In the genomic region with DNA sequence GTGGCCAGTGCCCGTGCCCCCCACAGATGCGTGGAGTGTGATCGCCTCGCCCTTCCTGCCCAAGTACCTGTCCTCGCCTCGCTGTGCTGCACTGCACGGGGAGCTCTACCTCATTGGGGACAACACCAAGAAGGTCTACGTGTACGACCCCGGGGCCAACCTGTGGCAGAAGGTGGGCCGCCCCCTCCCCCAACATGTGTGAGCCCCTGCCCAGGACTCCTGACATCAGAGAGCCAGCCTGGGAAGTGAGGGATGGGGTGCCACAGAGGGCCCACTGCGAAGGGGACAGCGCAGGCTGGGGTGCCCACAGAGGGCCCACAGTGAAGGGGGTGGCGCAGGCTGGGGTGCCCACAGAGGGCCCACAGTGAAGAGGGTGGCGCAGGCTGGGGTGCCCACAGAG, we compare ENCODE assay signal across 27 cellular contexts. TPM values are rescaled to one million over a fixed set of nuclear protein-coding genes. Genes with fewer than 3 reads are reported as not detected.
DNase-seq lines count a peak whose midpoint lies in the region; ATAC-seq, FAIRE-seq and TF ChIP-seq lines count a peak whose summit lies in the region.
"Had no signal": no experiment of that assay in that cellular context is flagged by ENCODE, and none has a peak within 500 bp of the region (broad histone marks: within the 10 kb centered on the region; RNA-seq: fewer than 3 reads in every experiment).

No MANE protein-coding gene starts in this region.

- no peaks in the 10 kb centered on the region for H3K9me3 Mint-ChIP-seq in activated naive CD8-positive, alpha-beta T cell treated with anti-CD3 and anti-CD28 coated beads, Interleukin-2, amount 50 U/mL, for 24 hours
- H3K9me3 Mint-ChIP-seq: CD4-positive, alpha-beta T cell; H9; HFFc6 had no signal

- CTCF ChIA-PET in HepG2 (lab: Yijun Ruan, JAX; ENCODE audit: low intra/inter-chr PET ratio, low total read pairs), result no interaction called here

- ATAC-seq in HepG2, result no peak
- no peak for ATAC-seq in right lobe of liver
- no peak for ATAC-seq in gastrocnemius medialis
- ATAC-seq in activated naive CD8-positive, alpha-beta T cell treated with anti-CD3 and anti-CD28 coated beads, Interleukin-2, amount 50 U/mL, for 24 hours, result no peak
- ATAC-seq: A549, GM12878 had no signal

- no peak overlapping the region for H3K14ac ChIP-seq in neuronal stem cell (ENCODE audit: low read length)

- peak overlapping the region; percentile 41 for H2BK12ac ChIP-seq in neuronal stem cell (ENCODE audit: low read length)

- H3K27ac Mint-ChIP-seq in activated naive CD8-positive, alpha-beta T cell treated with anti-CD3 and anti-CD28 coated beads, Interleukin-2, amount 50 U/mL, for 24 hours, result no peak overlapping the region
- H3K27ac Mint-ChIP-seq: CD4-positive, alpha-beta T cell; CD8-positive, alpha-beta memory T cell; H9; HFFc6 had no signal

- TF ChIP-seq RAD21 in HepG2 (CRISPR knock-in tag; IDR thresholded peaks at IDR 0.05), result no peak

- H3K4me3 ChIP-seq in HepG2 (replicated peaks in 1 of 3; ENCODE audit: insufficient read depth in 1 of 3, low read depth in 2 of 3, low read length in 3 of 3) (no peak overlapping the region), right lobe of liver (no peak overlapping the region), neuronal stem cell (ENCODE audit: low read length in 2 of 2) (no peak overlapping the region), gastrocnemius medialis (no peak overlapping the region)
- H3K4me3 ChIP-seq: A549; BLaER1 treated with 17β-estradiol and CSF1 and Interleukin-3, amounts not matched to agents 10 nM and 100 nM; GM12878; GM23248 had no signal

- no peak for TF ChIP-seq POLR2A in HepG2 (IDR thresholded peaks at IDR 0.05; ENCODE audit: insufficient read depth in 1 of 2, low read depth in 2 of 2, low read length in 2 of 2)
- TF ChIP-seq POLR2A in right lobe of liver (IDR thresholded peaks at IDR 0.05), result no peak
- TF ChIP-seq POLR2A in gastrocnemius medialis (IDR thresholded peaks at IDR 0.05), result no peak

- peaks cover 1% of the 10 kb centered on the region for H3K79me1 ChIP-seq in neuronal stem cell (ENCODE audit: low read depth, low read length)

- 0 out of 2 replicates have a peak, but pooled peaks cover 21% of the 10 kb centered on the region for H3K4me1 ChIP-seq in HepG2 (ENCODE audit: insufficient read depth, low read length)
- no peaks in the 10 kb centered on the region for H3K4me1 ChIP-seq in right lobe of liver
- H3K4me1 ChIP-seq in neuronal stem cell (ENCODE audit: control insufficient read depth in 2 of 2, insufficient read depth in 1 of 2, low read depth in 1 of 2, low read length in 2 of 2), result peaks cover 0 to 8% of the 10 kb centered on the region in 2 donors
- peaks cover 30 to 31% of the 10 kb centered on the region in 2 donors for H3K4me1 ChIP-seq in gastrocnemius medialis
- H3K4me1 ChIP-seq: BE2C had no signal

- no peak overlapping the region for H4K91ac ChIP-seq in neuronal stem cell (ENCODE audit: low read depth, low read length, poor library complexity)

- BruUV-seq in HepG2 (replicated peaks; lab: Mats Ljungman, UMichigan), result no TSS peak

- no peaks in the 10 kb centered on the region for H3K79me2 ChIP-seq in HepG2 (ENCODE audit: insufficient read depth, low read length)

- H2AFZ ChIP-seq in HepG2 (ENCODE audit: low read length) (no peak overlapping the region), neuronal stem cell (ENCODE audit: low read length) (no peak overlapping the region)
- H2AFZ ChIP-seq: GM23248 had no signal

- no peak overlapping the region for H3K4me3 Mint-ChIP-seq in activated naive CD8-positive, alpha-beta T cell treated with anti-CD3 and anti-CD28 coated beads, Interleukin-2, amount 50 U/mL, for 24 hours
- H3K4me3 Mint-ChIP-seq: CD14-positive monocyte; CD4-positive, alpha-beta T cell; CD8-positive, alpha-beta memory T cell; H9; HFFc6 had no signal

- peaks cover 27 to 58% of the 10 kb centered on the region in 2 experiments for H3K27me3 ChIP-seq in HepG2 (ENCODE audit: control insufficient read depth in 1 of 2, insufficient read depth in 2 of 2, low read length in 2 of 2)
- no peaks in the 10 kb centered on the region for H3K27me3 ChIP-seq in right lobe of liver
- peaks cover 0 to 9% (median 0%) of the 10 kb centered on the region in 3 experiments for H3K27me3 ChIP-seq in neuronal stem cell (ENCODE audit: control insufficient read depth in 3 of 3, insufficient read depth in 3 of 3, low read depth in 1 of 3, low read length in 3 of 3)
- no peaks in the 10 kb centered on the region for H3K27me3 ChIP-seq in gastrocnemius medialis
- H3K27me3 ChIP-seq: BE2C; BLaER1 treated with 17β-estradiol and CSF1 and Interleukin-3, amounts not matched to agents 10 nM and 100 nM had no signal

- H4K20me1 ChIP-seq in HepG2 (ENCODE audit: insufficient read depth, low read length), result no peaks in the 10 kb centered on the region

- FAIRE-seq in HepG2 (lab: Jason Lieb, UNC), result no peak
- FAIRE-seq: A549, D721Med, GM12878, GM19239 had no signal

- H2BK120ac ChIP-seq in neuronal stem cell (ENCODE audit: low read depth, low read length), result no peak overlapping the region

- intact Hi-C loops in HepG2 (cut with micrococcal nuclease; ENCODE audit: unreplicated experiment) (no loop called here), right lobe of liver (cut with DNase I) (no loop called here), gastrocnemius medialis (cut with DNase I; ENCODE audit: low total_unique reads) (no loop called here)

- WGBS in HepG2 (ENCODE audit: low lambda C conversion rate), result 55% methylated on average over 15 of the region's 15 CpGs
- no CpG with 5 or more reads among the region's 15 CpGs for WGBS in right lobe of liver (ENCODE audit: insufficient coverage, low coverage, low lambda C conversion rate, missing lambda C conversion rate)
- WGBS in neuronal stem cell (ENCODE audit: extremely low coverage in 2 of 2, insufficient read length in 2 of 2, insufficient replicate concordance in 1 of 2), 2 donors, result no CpG with 5 or more reads among the region's 15 CpGs

- H4K8ac ChIP-seq in neuronal stem cell (ENCODE audit: low read depth, low read length), result no peak overlapping the region

- no peaks in the 10 kb centered on the region for H3K27me3 Mint-ChIP-seq in activated naive CD8-positive, alpha-beta T cell treated with anti-CD3 and anti-CD28 coated beads, Interleukin-2, amount 50 U/mL, for 24 hours
- H3K27me3 Mint-ChIP-seq: CD4-positive, alpha-beta T cell; CD8-positive, alpha-beta memory T cell had no signal

- POLR2A ChIA-PET in HepG2 (lab: Yijun Ruan, JAX), result no interaction called here

- H3K23ac ChIP-seq in neuronal stem cell (ENCODE audit: low read depth, low read length, poor library complexity), result no peak overlapping the region

- no peaks in the 10 kb centered on the region for H3K36me3 Mint-ChIP-seq in activated naive CD8-positive, alpha-beta T cell treated with anti-CD3 and anti-CD28 coated beads, Interleukin-2, amount 50 U/mL, for 24 hours (ENCODE audit: low read depth)
- H3K36me3 Mint-ChIP-seq: CD14-positive monocyte; CD8-positive, alpha-beta memory T cell had no signal

- peak overlapping the region; percentile 98 for H2AK5ac ChIP-seq in neuronal stem cell (ENCODE audit: low read depth, low read length)

- no peak overlapping the region for H3K27ac ChIP-seq in HepG2 (ENCODE audit: extremely low read length, insufficient read depth, low read length)
- H3K27ac ChIP-seq in right lobe of liver, result no peak overlapping the region
- no peak overlapping the region for H3K27ac ChIP-seq in neuronal stem cell (replicated peaks; ENCODE audit: low read length)
- H3K27ac ChIP-seq in gastrocnemius medialis, result peak overlapping the region; percentile 74 to 100 (median 98)
- H3K27ac ChIP-seq: A549; BLaER1 treated with 17β-estradiol and CSF1 and Interleukin-3, amounts not matched to agents 10 nM and 100 nM; GM23248 had no signal

- no peak overlapping the region for H2BK5ac ChIP-seq in neuronal stem cell (ENCODE audit: low read length)

- TF ChIP-seq EP300 in HepG2 (IDR thresholded peaks at IDR 0.05; ENCODE audit: low read depth in 2 of 2, low read length in 2 of 2) (no peak), HepG2 (CRISPR knock-in tag; IDR thresholded peaks at IDR 0.05; ENCODE audit: borderline replicate concordance) (no peak)

- DNase-seq in HepG2 (ENCODE audit: low spot score) (no peak), right lobe of liver (no peak), neuronal stem cell (ENCODE audit: low spot score) (no peak), gastrocnemius medialis (no peak), NCI-H526 treated with DMSO at 0.1 percent for 48 hours (lab: John Stamatoyannopoulos, UW) (no peak), SW480 (ENCODE audit: low spot score) (no peak)
- DNase-seq in activated naive CD8-positive, alpha-beta T cell treated with anti-CD3 and anti-CD28 coated beads, Interleukin-2, amount 50 U/mL, for 24 hours, result no peak
- DNase-seq: 8988T; ACHN; AML-193; BE2C; CD4-positive, alpha-beta T cell; CD8-positive, alpha-beta memory T cell; DMS 273 treated with DMSO at 0.1 percent for 48 hours; DMS79; EL; GDM1; GM23248; H9; HFFc6 had no signal

- no peak overlapping the region for H3K4me2 ChIP-seq in HepG2 (ENCODE audit: low read depth, low read length)
- no peak overlapping the region for H3K4me2 ChIP-seq in neuronal stem cell (ENCODE audit: insufficient read depth, low read length, poor library complexity, severe bottlenecking)
- H3K4me2 ChIP-seq: A549; BLaER1 treated with 17β-estradiol and CSF1 and Interleukin-3, amounts not matched to agents 10 nM and 100 nM had no signal

- H3K9me3 ChIP-seq in HepG2 (ENCODE audit: low read length), result no peaks in the 10 kb centered on the region
- H3K9me3 ChIP-seq in right lobe of liver, result no peaks in the 10 kb centered on the region
- peaks cover 0 to 2% of the 10 kb centered on the region in 2 donors for H3K9me3 ChIP-seq in neuronal stem cell (replicated peaks in 1 of 2; ENCODE audit: control insufficient read depth in 2 of 2, insufficient read depth in 1 of 2, low read depth in 1 of 2, low read length in 2 of 2)
- no peaks in the 10 kb centered on the region for H3K9me3 ChIP-seq in gastrocnemius medialis
- H3K9me3 ChIP-seq: A549, BE2C had no signal

- no peaks in the 10 kb centered on the region for H3K4me1 Mint-ChIP-seq in activated naive CD8-positive, alpha-beta T cell treated with anti-CD3 and anti-CD28 coated beads, Interleukin-2, amount 50 U/mL, for 24 hours
- H3K4me1 Mint-ChIP-seq: CD8-positive, alpha-beta memory T cell had no signal

- peak overlapping the region; percentile 97 for H2BK15ac ChIP-seq in neuronal stem cell (ENCODE audit: low read length)

- peak overlapping the region; percentile 71 for H3K18ac ChIP-seq in neuronal stem cell (ENCODE audit: low read length)

- H3K9ac ChIP-seq in HepG2 (ENCODE audit: insufficient read depth, low read depth, low read length) (no peak overlapping the region), neuronal stem cell (ENCODE audit: low read depth, low read length, poor library complexity) (no peak overlapping the region)
- H3K9ac ChIP-seq: BLaER1 treated with 17β-estradiol and CSF1 and Interleukin-3, amounts not matched to agents 10 nM and 100 nM; GM23248 had no signal

- H3K4ac ChIP-seq in neuronal stem cell (ENCODE audit: low read length), result peak overlapping the region; percentile 53

- TF ChIP-seq CTCF in HepG2 (CRISPR knock-in tag; IDR thresholded peaks at IDR 0.05), result no peak
- TF ChIP-seq CTCF in right lobe of liver (IDR thresholded peaks at IDR 0.05), result no peak
- no peak for TF ChIP-seq CTCF in gastrocnemius medialis (IDR thresholded peaks at IDR 0.05 in 4 of 5, conservative IDR thresholded peaks at IDR 0.05 in 1 of 5)

- in situ Hi-C loops in HepG2 (cut with HindIII; ENCODE audit: extremely low pct_ligation_motif_present, low pct_unique_long_range_greater_than_20kb), result no loop called here
- in situ Hi-C loops in gastrocnemius medialis (cut with MboI; ENCODE audit: low sequenced_read_pairs in 4 of 4), result no loop called here

- H3K36me3 ChIP-seq in HepG2 (replicated peaks in 1 of 2; ENCODE audit: control insufficient read depth in 1 of 2, insufficient read depth in 2 of 2, low read length in 2 of 2), result no peaks in the 10 kb centered on the region
- H3K36me3 ChIP-seq in right lobe of liver, result no peaks in the 10 kb centered on the region
- H3K36me3 ChIP-seq in neuronal stem cell (replicated peaks in 1 of 2; ENCODE audit: control insufficient read depth in 2 of 2, insufficient read depth in 2 of 2, low read length in 2 of 2), result no peaks in the 10 kb centered on the region
- H3K36me3 ChIP-seq in gastrocnemius medialis, result peaks cover 0 to 36% of the 10 kb centered on the region in 2 donors
- H3K36me3 ChIP-seq: BE2C; BLaER1 treated with 17β-estradiol and CSF1 and Interleukin-3, amounts not matched to agents 10 nM and 100 nM had no signal

RNA-seq across cellular contexts. Expression of a gene that starts 9.8 kb away (rescaled TPM):
- total RNA-seq in HepG2 (2016; rRNA removed; fragmentation: Illumina TruSeq; extraction: Trizol), result not detected in 2 replicates
- not detected in 2 replicates for total RNA-seq in HepG2 (2016; cell fraction: cytosol; rRNA removed; fragmentation: Illumina TruSeq; extraction: Trizol; ENCODE audit: low read depth)
- not detected in 2 replicates for total RNA-seq in HepG2 (2016; cell fraction: insoluble cytoplasmic fraction; rRNA removed; fragmentation: Illumina TruSeq; extraction: Trizol)
- total RNA-seq in HepG2 (2016; cell fraction: membrane; rRNA removed; fragmentation: Illumina TruSeq; extraction: Trizol), result not detected in 2 replicates
- total RNA-seq in HepG2 (2016; cell fraction: nucleus; rRNA removed; fragmentation: Illumina TruSeq; extraction: Trizol), result not detected in 2 replicates
- 0.05 and 0.09 TPM in 2 replicates for polyA plus RNA-seq in HepG2 (2011; rRNA removed)
- polyA plus RNA-seq in HepG2 (2011; cell fraction: cytosol; rRNA removed), result 0.06 TPM in 1 of 2 replicates, not detected in the other
- polyA plus RNA-seq in HepG2 (2011; cell fraction: nucleus; rRNA removed), result 0.05 and 0.31 TPM in 2 replicates
- 0.28 TPM in 1 of 2 replicates, not detected in the other for polyA plus RNA-seq in HepG2 (2012)
- polyA plus RNA-seq in HepG2 (2016; cell fraction: cytosol; fragmentation: Illumina TruSeq; extraction: Trizol; ENCODE audit: low read depth), result not detected in 2 replicates
- polyA plus RNA-seq in HepG2 (2016; cell fraction: insoluble cytoplasmic fraction; fragmentation: Illumina TruSeq; extraction: Trizol; ENCODE audit: low read depth), result not detected in 2 replicates
- not detected in 2 replicates for polyA plus RNA-seq in HepG2 (2016; cell fraction: membrane; fragmentation: Illumina TruSeq; extraction: Trizol; ENCODE audit: low read depth)
- not detected in 2 replicates for polyA plus RNA-seq in HepG2 (2016; cell fraction: nucleus; fragmentation: Illumina TruSeq; extraction: Trizol; ENCODE audit: insufficient read depth, low read depth)
- polyA minus RNA-seq in HepG2 (2011; rRNA and poly(A)+ RNA removed; ENCODE audit: low replicate concordance), result 0.22 and 1.4 TPM in 2 replicates
- polyA minus RNA-seq in HepG2 (2011; cell fraction: cytosol; rRNA and poly(A)+ RNA removed), result not detected in 2 replicates
- 0.13 TPM in 1 of 2 replicates, not detected in the other for polyA minus RNA-seq in HepG2 (2011; cell fraction: nucleus; rRNA and poly(A)+ RNA removed)
- total RNA-seq in right lobe of liver, result 1 to 10 TPM in 1 of 6 experiments, under 1 TPM in 2, not detected in 3; 0.27 to 1.4 (median 0.31) TPM
- 0.43 TPM for polyA plus RNA-seq in neuronal stem cell (2013, experiment 1 of 2)
- 0.37 TPM for polyA plus RNA-seq in neuronal stem cell (2013, experiment 2 of 2)
- total RNA-seq in gastrocnemius medialis, result 1 to 10 TPM in 2 of 4 donors, under 1 TPM in 2; 0.46 to 3.3 (median 1.3) TPM
- total RNA-seq: CD4-positive, alpha-beta T cell; GM12878 had no signal
- polyA plus RNA-seq: CD14-positive monocyte; CD8-positive, alpha-beta memory T cell; GM12878 had no signal

RNA-seq across cellular contexts. Expression of a gene that starts 10.5 kb away (rescaled TPM):
- not detected in 2 replicates for total RNA-seq in HepG2 (2016; rRNA removed; fragmentation: Illumina TruSeq; extraction: Trizol)
- total RNA-seq in HepG2 (2016; cell fraction: cytosol; rRNA removed; fragmentation: Illumina TruSeq; extraction: Trizol; ENCODE audit: low read depth), result not detected in 2 replicates
- not detected in 2 replicates for total RNA-seq in HepG2 (2016; cell fraction: insoluble cytoplasmic fraction; rRNA removed; fragmentation: Illumina TruSeq; extraction: Trizol)
- not detected in 2 replicates for total RNA-seq in HepG2 (2016; cell fraction: membrane; rRNA removed; fragmentation: Illumina TruSeq; extraction: Trizol)
- total RNA-seq in HepG2 (2016; cell fraction: nucleus; rRNA removed; fragmentation: Illumina TruSeq; extraction: Trizol), result not detected in 2 replicates
- 0.05 and 0.07 TPM in 2 replicates for polyA plus RNA-seq in HepG2 (2011; rRNA removed)
- 0.03 and 0.05 TPM in 2 replicates for polyA plus RNA-seq in HepG2 (2011; cell fraction: cytosol; rRNA removed)
- 0.35 and 0.38 TPM in 2 replicates for polyA plus RNA-seq in HepG2 (2011; cell fraction: nucleus; rRNA removed)
- polyA plus RNA-seq in HepG2 (2012), result not detected in 2 replicates
- polyA plus RNA-seq in HepG2 (2016; cell fraction: cytosol; fragmentation: Illumina TruSeq; extraction: Trizol; ENCODE audit: low read depth), result not detected in 2 replicates
- polyA plus RNA-seq in HepG2 (2016; cell fraction: insoluble cytoplasmic fraction; fragmentation: Illumina TruSeq; extraction: Trizol; ENCODE audit: low read depth), result not detected in 2 replicates
- not detected in 2 replicates for polyA plus RNA-seq in HepG2 (2016; cell fraction: membrane; fragmentation: Illumina TruSeq; extraction: Trizol; ENCODE audit: low read depth)
- polyA plus RNA-seq in HepG2 (2016; cell fraction: nucleus; fragmentation: Illumina TruSeq; extraction: Trizol; ENCODE audit: insufficient read depth, low read depth), result not detected in 2 replicates
- 0.23 and 0.42 TPM in 2 replicates for polyA minus RNA-seq in HepG2 (2011; rRNA and poly(A)+ RNA removed; ENCODE audit: low replicate concordance)
- not detected in 2 replicates for polyA minus RNA-seq in HepG2 (2011; cell fraction: cytosol; rRNA and poly(A)+ RNA removed)
- polyA minus RNA-seq in HepG2 (2011; cell fraction: nucleus; rRNA and poly(A)+ RNA removed), result 0.12 and 0.39 TPM in 2 replicates
- total RNA-seq in right lobe of liver, result under 1 TPM in 4 of 6 experiments, not detected in 2; 0.04 to 0.19 (median 0.11) TPM
- 0.06 TPM for polyA plus RNA-seq in neuronal stem cell (2013, experiment 1 of 2)
- 0.07 TPM for polyA plus RNA-seq in neuronal stem cell (2013, experiment 2 of 2)
- 100 to 1,000 TPM in 3 of 4 donors, 10 to 100 TPM in 1; 37.9 to 224 (median 142) TPM for total RNA-seq in gastrocnemius medialis
- total RNA-seq: CD4-positive, alpha-beta T cell; CD8-positive, alpha-beta memory T cell; GM12878; H4; H9 had no signal
- polyA plus RNA-seq: CD8-positive, alpha-beta memory T cell had no signal

RNA-seq across cellular contexts. Expression of a gene that starts 48.8 kb away (rescaled TPM):
- total RNA-seq in HepG2 (2016; rRNA removed; fragmentation: Illumina TruSeq; extraction: Trizol) (0.35 and 0.80 TPM in 2 replicates), right lobe of liver (1 to 10 TPM in 1 of 6 experiments, under 1 TPM in 5; 0.11 to 1.1 (median 0.50) TPM), gastrocnemius medialis (under 1 TPM in 1 of 4 donors, not detected in 3; 0.11 TPM)
- total RNA-seq in HepG2 (2016; cell fraction: cytosol; rRNA removed; fragmentation: Illumina TruSeq; extraction: Trizol; ENCODE audit: low read depth), result 0.09 TPM in 1 of 2 replicates, not detected in the other
- 0.51 and 1.2 TPM in 2 replicates for total RNA-seq in HepG2 (2016; cell fraction: insoluble cytoplasmic fraction; rRNA removed; fragmentation: Illumina TruSeq; extraction: Trizol)
- total RNA-seq in HepG2 (2016; cell fraction: membrane; rRNA removed; fragmentation: Illumina TruSeq; extraction: Trizol), result 0.34 and 0.38 TPM in 2 replicates
- 0.47 and 0.62 TPM in 2 replicates for total RNA-seq in HepG2 (2016; cell fraction: nucleus; rRNA removed; fragmentation: Illumina TruSeq; extraction: Trizol)
- polyA plus RNA-seq in HepG2 (2011; rRNA removed), result 0.42 and 0.45 TPM in 2 replicates
- 0.29 and 0.58 TPM in 2 replicates for polyA plus RNA-seq in HepG2 (2011; cell fraction: cytosol; rRNA removed)
- 2.1 TPM in 2 replicates for polyA plus RNA-seq in HepG2 (2011; cell fraction: nucleus; rRNA removed)
- polyA plus RNA-seq in HepG2 (2012), result 0.66 and 0.68 TPM in 2 replicates
- 0.03 and 0.12 TPM in 2 replicates for polyA plus RNA-seq in HepG2 (2016; cell fraction: cytosol; fragmentation: Illumina TruSeq; extraction: Trizol; ENCODE audit: low read depth)
- 0.39 and 0.45 TPM in 2 replicates for polyA plus RNA-seq in HepG2 (2016; cell fraction: insoluble cytoplasmic fraction; fragmentation: Illumina TruSeq; extraction: Trizol; ENCODE audit: low read depth)
- polyA plus RNA-seq in HepG2 (2016; cell fraction: membrane; fragmentation: Illumina TruSeq; extraction: Trizol; ENCODE audit: low read depth), result 0.17 and 0.19 TPM in 2 replicates
- polyA plus RNA-seq in HepG2 (2016; cell fraction: nucleus; fragmentation: Illumina TruSeq; extraction: Trizol; ENCODE audit: insufficient read depth, low read depth), result 0.68 and 1.8 TPM in 2 replicates
- 0.05 and 1.2 TPM in 2 replicates for polyA minus RNA-seq in HepG2 (2011; rRNA and poly(A)+ RNA removed; ENCODE audit: low replicate concordance)
- polyA minus RNA-seq in HepG2 (2011; cell fraction: cytosol; rRNA and poly(A)+ RNA removed), result 0.40 and 0.53 TPM in 2 replicates
- 0.39 and 0.50 TPM in 2 replicates for polyA minus RNA-seq in HepG2 (2011; cell fraction: nucleus; rRNA and poly(A)+ RNA removed)
- polyA plus RNA-seq in neuronal stem cell (2013, experiment 1 of 2), result 0.45 TPM
- 0.46 TPM for polyA plus RNA-seq in neuronal stem cell (2013, experiment 2 of 2)
- total RNA-seq: CD4-positive, alpha-beta T cell; CD8-positive, alpha-beta memory T cell; H4 had no signal
- polyA plus RNA-seq: CD14-positive monocyte; CD8-positive, alpha-beta memory T cell had no signal

RNA-seq across cellular contexts. Expression of a gene that starts 54.5 kb away (rescaled TPM):
- total RNA-seq in HepG2 (2016; rRNA removed; fragmentation: Illumina TruSeq; extraction: Trizol) (28.8 and 33.1 TPM in 2 replicates), right lobe of liver (10 to 100 TPM in 5 of 6 experiments, 1 to 10 TPM in 1; 9.8 to 24.3 (median 16.8) TPM), gastrocnemius medialis (10 to 100 TPM; 16.6 to 30.1 (median 23.3) TPM)
- 48.9 and 49.3 TPM in 2 replicates for total RNA-seq in HepG2 (2016; cell fraction: cytosol; rRNA removed; fragmentation: Illumina TruSeq; extraction: Trizol; ENCODE audit: low read depth)
- total RNA-seq in HepG2 (2016; cell fraction: insoluble cytoplasmic fraction; rRNA removed; fragmentation: Illumina TruSeq; extraction: Trizol), result 29.4 and 32.7 TPM in 2 replicates
- 27.7 and 27.8 TPM in 2 replicates for total RNA-seq in HepG2 (2016; cell fraction: membrane; rRNA removed; fragmentation: Illumina TruSeq; extraction: Trizol)
- total RNA-seq in HepG2 (2016; cell fraction: nucleus; rRNA removed; fragmentation: Illumina TruSeq; extraction: Trizol), result 36.5 and 38.3 TPM in 2 replicates
- 29.6 and 31.7 TPM in 2 replicates for polyA plus RNA-seq in HepG2 (2011; rRNA removed)
- polyA plus RNA-seq in HepG2 (2011; cell fraction: cytosol; rRNA removed), result 18.8 and 19.7 TPM in 2 replicates
- polyA plus RNA-seq in HepG2 (2011; cell fraction: nucleus; rRNA removed), result 88.3 TPM in 2 replicates
- 20.7 and 25.1 TPM in 2 replicates for polyA plus RNA-seq in HepG2 (2012)
- 19.8 and 22.9 TPM in 2 replicates for polyA plus RNA-seq in HepG2 (2016; cell fraction: cytosol; fragmentation: Illumina TruSeq; extraction: Trizol; ENCODE audit: low read depth)
- 37.7 and 40.4 TPM in 2 replicates for polyA plus RNA-seq in HepG2 (2016; cell fraction: insoluble cytoplasmic fraction; fragmentation: Illumina TruSeq; extraction: Trizol; ENCODE audit: low read depth)
- polyA plus RNA-seq in HepG2 (2016; cell fraction: membrane; fragmentation: Illumina TruSeq; extraction: Trizol; ENCODE audit: low read depth), result 21.8 and 23.4 TPM in 2 replicates
- 90.6 and 92.2 TPM in 2 replicates for polyA plus RNA-seq in HepG2 (2016; cell fraction: nucleus; fragmentation: Illumina TruSeq; extraction: Trizol; ENCODE audit: insufficient read depth, low read depth)
- 19.4 and 31.8 TPM in 2 replicates for polyA minus RNA-seq in HepG2 (2011; rRNA and poly(A)+ RNA removed; ENCODE audit: low replicate concordance)
- 6.0 and 7.4 TPM in 2 replicates for polyA minus RNA-seq in HepG2 (2011; cell fraction: cytosol; rRNA and poly(A)+ RNA removed)
- 50.5 and 52.7 TPM in 2 replicates for polyA minus RNA-seq in HepG2 (2011; cell fraction: nucleus; rRNA and poly(A)+ RNA removed)
- polyA plus RNA-seq in neuronal stem cell (2013, experiment 1 of 2), result 21.1 TPM
- polyA plus RNA-seq in neuronal stem cell (2013, experiment 2 of 2), result 19.3 TPM

Comparison
In these comparisons a context has a peak if more than half of its experiments do, and no peak if none do; other contexts are left out.
1. H3K27ac ChIP-seq: peak in gastrocnemius medialis (4 of 4); none in HepG2 (single experiment), right lobe of liver (0 of 3) and neuronal stem cell (single experiment).
2. RNA of a gene that starts 10.5 kb away (total RNA-seq): 37.9 to 224 TPM in gastrocnemius medialis; 0.04 to 0.19 TPM in right lobe of liver and not detected in HepG2; every median in the first group is over 10 times any median in the second.